7 cellular contexts compared by ENCODE assay signal in the genomic region with DNA sequence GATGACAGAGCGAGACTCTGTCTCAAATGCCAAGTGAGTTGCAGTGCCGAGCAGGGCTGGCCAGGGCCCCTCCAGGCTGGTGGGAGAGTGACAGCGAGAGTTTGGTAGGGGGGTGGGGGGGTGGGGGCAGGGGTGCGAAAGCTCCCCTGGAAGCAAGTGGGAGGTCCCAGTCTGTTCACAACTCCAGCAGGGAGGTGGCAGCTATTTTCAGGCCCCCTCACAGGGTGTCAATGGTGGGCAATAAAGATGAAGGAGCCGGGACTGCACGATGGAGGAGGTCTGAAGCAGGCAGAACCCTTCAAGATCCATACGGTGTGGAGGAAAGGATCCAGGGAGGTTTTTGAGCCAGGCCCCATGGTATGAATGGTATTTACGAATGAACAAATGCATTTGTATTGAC.
"Had no signal": no experiment of that assay in that cellular context is flagged by ENCODE, and none has a peak within 500 bp of the region (broad histone marks: within the 10 kb centered on the region; RNA-seq: fewer than 3 reads in every experiment).

No MANE protein-coding gene starts in this region.

- H3K4me3 ChIP-seq: GM23338, HAP-1, K562 had no signal

- H3K4me1 ChIP-seq: HAP-1 had no signal

- H3K9me3 Mint-ChIP-seq: HFFc6 had no signal

- H3K4me2 ChIP-seq: GM23338 had no signal

- ATAC-seq: GM23338, HCT116, HepG2, K562 had no signal

- H3K36me3 ChIP-seq: HAP-1 had no signal

- H2AFZ ChIP-seq: GM23338 had no signal

- H3K9me3 ChIP-seq: HAP-1 had no signal

- H3K4me3 Mint-ChIP-seq: GM23338, HFFc6 had no signal

- H3K27ac ChIP-seq: HL-60 had no signal

- H3K27ac Mint-ChIP-seq: GM23338, HFFc6 had no signal

- DNase-seq: HFFc6 had no signal
